1 cellular context compared by ENCODE assay signal in the genomic region with DNA sequence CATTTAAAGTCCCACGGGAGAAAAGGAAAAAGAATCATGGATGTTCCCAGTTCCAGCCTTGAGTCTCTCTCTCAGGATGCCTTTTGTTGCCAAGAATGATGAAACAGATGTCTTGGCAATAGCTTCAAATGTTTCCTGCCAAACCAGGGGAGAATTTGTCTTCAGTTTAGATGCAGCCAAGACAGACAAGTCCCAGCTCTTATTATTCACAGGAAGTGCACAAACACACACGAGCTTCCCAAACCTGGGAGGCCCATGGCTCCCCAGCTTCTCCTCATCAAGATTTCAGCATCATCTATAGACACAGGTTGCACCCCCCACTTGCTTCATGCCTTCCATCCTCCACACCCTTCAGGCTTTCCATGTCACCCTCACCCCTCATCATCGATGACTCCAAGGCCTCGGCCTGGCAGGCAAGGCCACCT.
TF ChIP-seq lines count a peak whose summit lies in the region.

No MANE protein-coding gene starts in this region.

TF ChIP-seq in liver, 16 proteins besides CTCF, POLR2A, EP300 and RAD21:
- TF ChIP-seq, protein P1, sequence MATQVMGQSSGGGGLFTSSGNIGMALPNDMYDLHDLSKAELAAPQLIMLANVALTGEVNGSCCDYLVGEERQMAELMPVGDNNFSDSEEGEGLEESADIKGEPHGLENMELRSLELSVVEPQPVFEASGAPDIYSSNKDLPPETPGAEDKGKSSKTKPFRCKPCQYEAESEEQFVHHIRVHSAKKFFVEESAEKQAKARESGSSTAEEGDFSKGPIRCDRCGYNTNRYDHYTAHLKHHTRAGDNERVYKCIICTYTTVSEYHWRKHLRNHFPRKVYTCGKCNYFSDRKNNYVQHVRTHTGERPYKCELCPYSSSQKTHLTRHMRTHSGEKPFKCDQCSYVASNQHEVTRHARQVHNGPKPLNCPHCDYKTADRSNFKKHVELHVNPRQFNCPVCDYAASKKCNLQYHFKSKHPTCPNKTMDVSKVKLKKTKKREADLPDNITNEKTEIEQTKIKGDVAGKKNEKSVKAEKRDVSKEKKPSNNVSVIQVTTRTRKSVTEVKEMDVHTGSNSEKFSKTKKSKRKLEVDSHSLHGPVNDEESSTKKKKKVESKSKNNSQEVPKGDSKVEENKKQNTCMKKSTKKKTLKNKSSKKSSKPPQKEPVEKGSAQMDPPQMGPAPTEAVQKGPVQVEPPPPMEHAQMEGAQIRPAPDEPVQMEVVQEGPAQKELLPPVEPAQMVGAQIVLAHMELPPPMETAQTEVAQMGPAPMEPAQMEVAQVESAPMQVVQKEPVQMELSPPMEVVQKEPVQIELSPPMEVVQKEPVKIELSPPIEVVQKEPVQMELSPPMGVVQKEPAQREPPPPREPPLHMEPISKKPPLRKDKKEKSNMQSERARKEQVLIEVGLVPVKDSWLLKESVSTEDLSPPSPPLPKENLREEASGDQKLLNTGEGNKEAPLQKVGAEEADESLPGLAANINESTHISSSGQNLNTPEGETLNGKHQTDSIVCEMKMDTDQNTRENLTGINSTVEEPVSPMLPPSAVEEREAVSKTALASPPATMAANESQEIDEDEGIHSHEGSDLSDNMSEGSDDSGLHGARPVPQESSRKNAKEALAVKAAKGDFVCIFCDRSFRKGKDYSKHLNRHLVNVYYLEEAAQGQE (IDR thresholded peaks at IDR 0.05) = no peak
- TF ChIP-seq GABPA (IDR thresholded peaks at IDR 0.05 in 1 of 2, conservative IDR thresholded peaks at IDR 0.05 in 1 of 2) (no peak), YY1 (IDR thresholded peaks at IDR 0.05) (no peak), NR2F2 (IDR thresholded peaks at IDR 0.05) (no peak), EGR1 (IDR thresholded peaks at IDR 0.05; ENCODE audit: low read depth in 2 of 2) (no peak), HNF4G (IDR thresholded peaks at IDR 0.05) (no peak), SP1 (IDR thresholded peaks at IDR 0.05) (no peak), HNF4A (conservative IDR thresholded peaks at IDR 0.05) (no peak), JUND (IDR thresholded peaks at IDR 0.05) (no peak)
- TF ChIP-seq, protein P2, sequence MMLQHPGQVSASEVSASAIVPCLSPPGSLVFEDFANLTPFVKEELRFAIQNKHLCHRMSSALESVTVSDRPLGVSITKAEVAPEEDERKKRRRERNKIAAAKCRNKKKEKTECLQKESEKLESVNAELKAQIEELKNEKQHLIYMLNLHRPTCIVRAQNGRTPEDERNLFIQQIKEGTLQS (IDR thresholded peaks at IDR 0.05) = no peak
- TF ChIP-seq, protein P3, sequence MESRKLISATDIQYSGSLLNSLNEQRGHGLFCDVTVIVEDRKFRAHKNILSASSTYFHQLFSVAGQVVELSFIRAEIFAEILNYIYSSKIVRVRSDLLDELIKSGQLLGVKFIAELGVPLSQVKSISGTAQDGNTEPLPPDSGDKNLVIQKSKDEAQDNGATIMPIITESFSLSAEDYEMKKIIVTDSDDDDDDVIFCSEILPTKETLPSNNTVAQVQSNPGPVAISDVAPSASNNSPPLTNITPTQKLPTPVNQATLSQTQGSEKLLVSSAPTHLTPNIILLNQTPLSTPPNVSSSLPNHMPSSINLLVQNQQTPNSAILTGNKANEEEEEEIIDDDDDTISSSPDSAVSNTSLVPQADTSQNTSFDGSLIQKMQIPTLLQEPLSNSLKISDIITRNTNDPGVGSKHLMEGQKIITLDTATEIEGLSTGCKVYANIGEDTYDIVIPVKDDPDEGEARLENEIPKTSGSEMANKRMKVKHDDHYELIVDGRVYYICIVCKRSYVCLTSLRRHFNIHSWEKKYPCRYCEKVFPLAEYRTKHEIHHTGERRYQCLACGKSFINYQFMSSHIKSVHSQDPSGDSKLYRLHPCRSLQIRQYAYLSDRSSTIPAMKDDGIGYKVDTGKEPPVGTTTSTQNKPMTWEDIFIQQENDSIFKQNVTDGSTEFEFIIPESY (IDR thresholded peaks at IDR 0.05) = no peak
- TF ChIP-seq, protein P4, sequence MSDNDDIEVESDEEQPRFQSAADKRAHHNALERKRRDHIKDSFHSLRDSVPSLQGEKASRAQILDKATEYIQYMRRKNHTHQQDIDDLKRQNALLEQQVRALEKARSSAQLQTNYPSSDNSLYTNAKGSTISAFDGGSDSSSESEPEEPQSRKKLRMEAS (IDR thresholded peaks at IDR 0.05) = no peak
